ENCODE assay signal across 19 cellular contexts in the genomic region with DNA sequence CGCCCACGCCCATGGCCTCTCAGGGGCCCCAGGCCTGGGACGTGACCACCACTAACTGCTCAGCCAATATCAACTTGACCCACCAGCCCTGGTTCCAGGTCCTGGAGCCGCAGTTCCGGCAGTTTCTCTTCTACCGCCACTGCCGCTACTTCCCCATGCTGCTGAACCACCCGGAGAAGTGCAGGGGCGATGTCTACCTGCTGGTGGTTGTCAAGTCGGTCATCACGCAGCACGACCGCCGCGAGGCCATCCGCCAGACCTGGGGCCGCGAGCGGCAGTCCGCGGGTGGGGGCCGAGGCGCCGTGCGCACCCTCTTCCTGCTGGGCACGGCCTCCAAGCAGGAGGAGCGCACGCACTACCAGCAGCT. TPM values are rescaled to one million over a fixed set of nuclear protein-coding genes. Genes with fewer than 3 reads are reported as not detected.
DNase-seq lines count a peak whose midpoint lies in the region; ATAC-seq, FAIRE-seq and TF ChIP-seq lines count a peak whose summit lies in the region.
"Had no signal": no experiment of that assay in that cellular context is flagged by ENCODE, and none has a peak within 500 bp of the region (broad histone marks: within the 10 kb centered on the region; RNA-seq: fewer than 3 reads in every experiment).

No MANE protein-coding gene starts in this region.

- no peak for FAIRE-seq in GM12892 (lab: Jason Lieb, UNC)
- FAIRE-seq: A549 had no signal

- no peak for ATAC-seq in GM23338
- no peak for ATAC-seq in Panc1
- ATAC-seq in mucosa of descending colon: no peak
- ATAC-seq: A549, SK-N-SH treated with all-trans-retinoic acid at 6 μM for 48 hours had no signal

- intact Hi-C loops in Panc1 (cut with micrococcal nuclease; ENCODE audit: unreplicated experiment) (loop anchor here (5.0 kb wide), 1 partner anchor 36 kb away; no protein-coding TSS in a partner anchor), mucosa of descending colon (cut with DNase I, micrococcal nuclease) (no loop called here), testis (cut with DNase I; ENCODE audit: low total_unique reads) (no loop called here), mammary epithelial cell (cut with micrococcal nuclease) (no loop called here)

- no peaks in the 10 kb centered on the region for H3K36me3 ChIP-seq in GM23338 (ENCODE audit: insufficient read depth)
- H3K36me3 ChIP-seq in Panc1 (ENCODE audit: control insufficient read depth, insufficient read depth, low read length): no peaks in the 10 kb centered on the region
- no peaks in the 10 kb centered on the region for H3K36me3 ChIP-seq in mucosa of descending colon (ENCODE audit: low read depth)
- no peaks in the 10 kb centered on the region for H3K36me3 ChIP-seq in testis (ENCODE audit: low read depth, missing control alignments)
- H3K36me3 ChIP-seq in mammary epithelial cell (ENCODE audit: insufficient read depth, low read length): no peaks in the 10 kb centered on the region
- H3K36me3 ChIP-seq: HAP-1 had no signal

- no peak for DNase-seq in GM23338 (ENCODE audit: low spot score)
- no peak for DNase-seq in Panc1 (ENCODE audit: low read depth, low spot score)
- DNase-seq in glutamatergic neuron: no peak
- peak in 2 of 3 donors; percentile 12 to 51 for DNase-seq in mucosa of descending colon
- no peak for DNase-seq in testis
- no peak for DNase-seq in GM12892 (ENCODE audit: insufficient read length)
- DNase-seq in mammary epithelial cell: no peak
- no peak for DNase-seq in GM20000 (ENCODE audit: low spot score)
- DNase-seq: C1 segment of cervical spinal cord; CD8-positive, alpha-beta memory T cell; KBM-7; NCI-H1105; NCI-H2081; NCI-H2171 treated with DMSO at 0.1 percent for 48 hours; NCI-H446 treated with DMSO at 0.1 percent for 48 hours; SHP77 treated with DMSO at 0.1 percent for 48 hours had no signal

- H3K9me3 Mint-ChIP-seq in GM23338 (no peaks in the 10 kb centered on the region), glutamatergic neuron (ENCODE audit: unreplicated experiment) (peaks cover 2% of the 10 kb centered on the region)
- H3K9me3 Mint-ChIP-seq: CD8-positive, alpha-beta memory T cell had no signal

- H3K4me2 ChIP-seq in GM23338: no peak overlapping the region
- no peak overlapping the region for H3K4me2 ChIP-seq in mammary epithelial cell (ENCODE audit: insufficient read depth, low read depth, low read length)
- H3K4me2 ChIP-seq: A549 had no signal

- H3K4me3 ChIP-seq in GM23338 (no peak overlapping the region), Panc1 (ENCODE audit: low read depth in 2 of 2, low read length in 2 of 2) (peak overlapping the region in 1 of 2 experiments; percentile 85; a peak in 2 of 4 replicates), mucosa of descending colon (no peak overlapping the region), testis (no peak overlapping the region), mammary epithelial cell (replicated peaks in 1 of 3; ENCODE audit: insufficient read depth in 1 of 3, low read depth in 2 of 3, low read length in 3 of 3) (no peak overlapping the region)
- H3K4me3 ChIP-seq: A549, HAP-1 had no signal

- H3K36me3 Mint-ChIP-seq in GM23338 (ENCODE audit: low read depth): peaks cover 37% of the 10 kb centered on the region
- no peaks in the 10 kb centered on the region for H3K36me3 Mint-ChIP-seq in glutamatergic neuron (ENCODE audit: unreplicated experiment)
- H3K36me3 Mint-ChIP-seq: CD8-positive, alpha-beta memory T cell had no signal

- no peak overlapping the region for H3K9ac ChIP-seq in mammary epithelial cell (ENCODE audit: insufficient read depth, low read length)

- H4K20me1 ChIP-seq in GM23338 (replicated peaks; ENCODE audit: insufficient read depth) (no peaks in the 10 kb centered on the region), mammary epithelial cell (ENCODE audit: insufficient read depth, low read length) (no peaks in the 10 kb centered on the region)

- H3K4me3 Mint-ChIP-seq in GM23338: 0 out of 3 replicates have a peak overlapping the region, but pooled peaks have one; percentile 27
- no peak overlapping the region for H3K4me3 Mint-ChIP-seq in glutamatergic neuron (ENCODE audit: unreplicated experiment)

- H3K27me3 Mint-ChIP-seq in GM23338 (ENCODE audit: insufficient read depth, low read depth, poor library complexity) (peaks cover 17% of the 10 kb centered on the region), glutamatergic neuron (ENCODE audit: unreplicated experiment) (peaks cover 16% of the 10 kb centered on the region)

- no peaks in the 10 kb centered on the region for H3K9me2 ChIP-seq in GM23338 (ENCODE audit: insufficient read depth)

- H3F3A ChIP-seq in GM23338 (replicated peaks; ENCODE audit: low read depth): peaks cover 14% of the 10 kb centered on the region

- WGBS in testis, 2 donors: 76 to 95% methylated on average over 8 to 28 of the region's 28 CpGs
- 100% methylated on average over 5 of the region's 28 CpGs for WGBS in mammary epithelial cell (ENCODE audit: low coverage, missing lambda C conversion rate)

- CTCF ChIA-PET in Panc1 (lab: Charles Lee): interaction anchor here (0.6 kb wide), 1 partner anchor 207 kb away, joined by 5 read pairs; no protein-coding TSS in a partner anchor
- CTCF ChIA-PET in mammary epithelial cell (lab: Charles Lee; ENCODE audit: low non-redundant PET): no interaction called here

- H3K27me3 ChIP-seq in GM23338 (ENCODE audit: insufficient read depth): no peaks in the 10 kb centered on the region
- H3K27me3 ChIP-seq in Panc1 (ENCODE audit: control insufficient read depth, insufficient read depth, low read length): no peaks in the 10 kb centered on the region
- H3K27me3 ChIP-seq in testis: no peaks in the 10 kb centered on the region
- H3K27me3 ChIP-seq in mammary epithelial cell (ENCODE audit: insufficient read depth, low read length): peaks cover 8% of the 10 kb centered on the region

- H2AFZ ChIP-seq in GM23338: no peak overlapping the region
- no peak overlapping the region for H2AFZ ChIP-seq in mammary epithelial cell (ENCODE audit: low read depth, low read length)

- H3K27ac Mint-ChIP-seq in GM23338 (no peak overlapping the region), glutamatergic neuron (ENCODE audit: unreplicated experiment) (peak overlapping the region; percentile 17)
- H3K27ac Mint-ChIP-seq: CD8-positive, alpha-beta memory T cell had no signal

- POLR2A ChIA-PET in Panc1 (lab: Charles Lee): no interaction called here

- H3K9me3 ChIP-seq in Panc1 (ENCODE audit: control insufficient read depth, insufficient read depth, low read depth, low read length): no peaks in the 10 kb centered on the region
- H3K9me3 ChIP-seq in mucosa of descending colon: no peaks in the 10 kb centered on the region
- H3K9me3 ChIP-seq in testis: no peaks in the 10 kb centered on the region
- H3K9me3 ChIP-seq in mammary epithelial cell (replicated peaks; ENCODE audit: insufficient read depth, low read length): no peaks in the 10 kb centered on the region
- H3K9me3 ChIP-seq: A549, HAP-1 had no signal

- H3K4me1 ChIP-seq in GM23338 (ENCODE audit: insufficient read depth) (peaks cover 34% of the 10 kb centered on the region), Panc1 (ENCODE audit: control insufficient read depth, insufficient read depth, low read length) (peaks cover 68% of the 10 kb centered on the region), mucosa of descending colon (ENCODE audit: low read depth) (peaks cover 26% of the 10 kb centered on the region), testis (peaks cover 24% of the 10 kb centered on the region), mammary epithelial cell (ENCODE audit: insufficient read depth, low read length) (peaks cover 15% of the 10 kb centered on the region)

- no peak for TF ChIP-seq CTCF in GM23338 (conservative IDR thresholded peaks at IDR 0.05; ENCODE audit: low read depth in 2 of 2)
- TF ChIP-seq CTCF in Panc1 (IDR thresholded peaks at IDR 0.05): no peak
- TF ChIP-seq CTCF in glutamatergic neuron (IDR thresholded peaks at IDR 0.05; ENCODE audit: partially characterized antibody, unreplicated experiment): no peak
- TF ChIP-seq CTCF in mucosa of descending colon (IDR thresholded peaks at IDR 0.05): no peak
- TF ChIP-seq CTCF in testis (IDR thresholded peaks at IDR 0.05): no peak
- TF ChIP-seq CTCF in mammary epithelial cell (conservative IDR thresholded peaks at IDR 0.05 in 1 of 2, IDR thresholded peaks at IDR 0.05 in 1 of 2; ENCODE audit: extremely low read depth in 1 of 2, insufficient read depth in 1 of 2, low read depth in 1 of 2, low read length in 2 of 2): no peak
- no peak for TF ChIP-seq CTCF in GM20000 (IDR thresholded peaks at IDR 0.05; ENCODE audit: extremely low read depth, missing control alignments)

- dilution Hi-C loops in mammary epithelial cell (cut with HindIII; ENCODE audit: low sequenced_read_pairs): no loop called here

- in situ Hi-C loops in Panc1 (cut with HindIII; ENCODE audit: low pct_unique_long_range_greater_than_20kb, low sequenced_read_pairs) (no loop called here), mammary epithelial cell (cut with MboI; ENCODE audit: low sequenced_read_pairs in 2 of 2) (no loop called here)

- H3K27ac ChIP-seq in GM23338 (ENCODE audit: low read depth) (no peak overlapping the region), Panc1 (ENCODE audit: low read length) (peak overlapping the region; percentile 91), testis (no peak overlapping the region), mammary epithelial cell (ENCODE audit: insufficient read depth, low read depth, low read length) (no peak overlapping the region)
- H3K27ac ChIP-seq: A549 had no signal

- TF ChIP-seq POLR2A in testis (IDR thresholded peaks at IDR 0.05) (no peak), GM12892 (IDR thresholded peaks at IDR 0.05; ENCODE audit: low read depth, low read length) (no peak)

- BruUV-seq in Panc1 (replicated peaks; lab: Mats Ljungman, UMichigan) (no TSS peak), mammary epithelial cell (replicated peaks; lab: Mats Ljungman, UMichigan) (no TSS peak)

- H3K4me1 Mint-ChIP-seq in GM23338: peaks cover 69% of the 10 kb centered on the region
- H3K4me1 Mint-ChIP-seq in glutamatergic neuron (ENCODE audit: low read depth, unreplicated experiment): no peaks in the 10 kb centered on the region

- H3K79me2 ChIP-seq in GM23338 (replicated peaks; ENCODE audit: insufficient read depth) (peaks cover 17% of the 10 kb centered on the region), mammary epithelial cell (ENCODE audit: insufficient read depth, low read length) (no peaks in the 10 kb centered on the region)

TF ChIP-seq in GM23338, 12 proteins besides CTCF, POLR2A, EP300 and RAD21 (continues in another document):
- no peak for TF ChIP-seq NANOG (IDR thresholded peaks at IDR 0.05; ENCODE audit: borderline replicate concordance)
- TF ChIP-seq JUNB (IDR thresholded peaks at IDR 0.05; ENCODE audit: unreplicated experiment): no peak

RNA-seq across cellular contexts. Expression of a gene that starts 2.4 kb away (rescaled TPM):
- 78.1 and 89.4 TPM in 2 replicates for total RNA-seq in GM23338 (2014; rRNA removed; shearing (Covaris generic))
- polyA plus RNA-seq in GM23338 (2016; fragmentation: Nextera tagmentation; extraction: Ambion mirVana) (44.2 and 47.1 TPM in 2 replicates), testis (ENCODE audit: insufficient read depth, low read depth, low replicate concordance) (2.6 TPM), mammary epithelial cell (0.19 TPM)
- total RNA-seq in Panc1 (2021; ENCODE audit: unreplicated experiment) (83.3 TPM), glutamatergic neuron (ENCODE audit: unreplicated experiment) (0.27 TPM), mucosa of descending colon (100 to 1,000 TPM in 2 of 3 donors, 10 to 100 TPM in 1; 77.7 to 330 (median 149) TPM), testis (1 to 10 TPM; 3.3 to 5.0 TPM), mammary epithelial cell (1 to 10 TPM in 1 of 2 donors, under 1 TPM in 1; 0.61 to 7.3 TPM)
- 85.5 TPM for polyA plus RNA-seq in Panc1 (2012; ENCODE audit: insufficient read length)
- 1.5 TPM for polyA plus RNA-seq in GM12892 (2012; ENCODE audit: missing spikeins)
- polyA minus RNA-seq in mammary epithelial cell: not detected

Comparison
In these comparisons a context has a peak if more than half of its experiments do, and no peak if none do; other contexts are left out.
1. DNase-seq: peak in mucosa of descending colon (2 of 3); none in GM23338 (single experiment), Panc1 (single experiment), glutamatergic neuron (single experiment), testis (single experiment), GM12892 (single experiment), mammary epithelial cell (single experiment) and GM20000 (single experiment).